ENCODE assay signal across 26 cellular contexts in the genomic region with DNA sequence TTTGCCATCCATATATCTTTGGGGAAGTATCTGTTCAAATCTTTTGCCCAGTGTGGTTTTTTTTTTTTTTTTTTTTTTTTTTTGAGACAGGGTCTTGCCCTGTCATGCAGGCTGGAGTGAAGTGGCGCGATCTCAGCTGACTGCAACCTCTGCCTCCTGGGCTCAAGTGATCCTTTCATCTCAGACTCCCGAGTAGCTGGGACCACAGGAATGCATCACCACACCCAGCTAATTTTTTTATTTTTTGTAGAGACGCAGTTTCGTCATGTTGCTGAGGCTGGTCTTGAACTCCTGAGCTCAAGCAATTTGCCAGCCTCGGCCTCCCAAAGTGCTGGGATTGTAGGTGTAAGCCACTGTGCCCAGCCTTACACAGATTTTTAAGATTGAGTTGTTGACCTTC. TPM values are rescaled to one million over a fixed set of nuclear protein-coding genes. Genes with fewer than 3 reads are reported as not detected.
"Had no signal": no experiment of that assay in that cellular context is flagged by ENCODE, and none has a peak within 500 bp of the region (broad histone marks: within the 10 kb centered on the region; RNA-seq: fewer than 3 reads in every experiment).

No MANE protein-coding gene starts in this region.

- H3K27me3 ChIP-seq: brain microvascular endothelial cell, gastrocnemius medialis, heart left ventricle, uterus had no signal

- ATAC-seq: activated CD4-positive, alpha-beta T cell treated with anti-CD3 and anti-CD28 coated beads for 36 hours; activated CD8-positive, alpha-beta memory T cell treated with anti-CD3 and anti-CD28 coated beads, Interleukin-2, amount 10 ng/mL, durations not matched to agents 7 days and 5 days; activated naive CD8-positive, alpha-beta T cell treated with anti-CD3 and anti-CD28 coated beads, Interleukin-2, amount 50 U/mL, for 24 hours; activated T-helper 17 cell treated with anti-CD3 and anti-CD28 coated beads, Interleukin-2, amount 50 U/mL, for 72 hours; gastrocnemius medialis; heart left ventricle; stimulated activated naive CD8-positive, alpha-beta T cell treated with anti-CD3 and anti-CD28 coated beads, Interleukin-15, Interleukin-2, amounts not matched to agents 100 U/mL and 50 U/mL, for 24 hours; WTC11 had no signal

- H3K4me3 ChIP-seq: gastrocnemius medialis, heart left ventricle, left ventricle myocardium inferior, tibial nerve, uterus had no signal

- FAIRE-seq: endometrium had no signal

- H3K36me3 ChIP-seq: brain microvascular endothelial cell, gastrocnemius medialis, heart left ventricle, left ventricle myocardium inferior, tibial nerve, uterus had no signal

- H3K27ac ChIP-seq: brain microvascular endothelial cell, gastrocnemius medialis, heart left ventricle, left ventricle myocardium inferior, tibial nerve, uterus had no signal

- DNase-seq: activated CD4-positive, alpha-beta memory T cell treated with anti-CD3 and anti-CD28 coated beads, Interleukin-2, amount 10 ng/mL, durations not matched to agents 7 days and 5 days; activated CD4-positive, alpha-beta T cell treated with anti-CD3 and anti-CD28 coated beads for 36 hours; activated CD8-positive, alpha-beta memory T cell treated with anti-CD3 and anti-CD28 coated beads, Interleukin-2, amount 10 ng/mL, durations not matched to agents 7 days and 5 days; activated naive CD4-positive, alpha-beta T cell treated with Interleukin-2 at 50 U/mL for 16 hours; activated naive CD8-positive, alpha-beta T cell treated with anti-CD3 and anti-CD28 coated beads, Interleukin-2, amount 50 U/mL, for 24 hours; activated T-cell treated with anti-CD3 and anti-CD28 coated beads, Interleukin-2, amount 50 U/mL, for 1 hour; aorta; brain microvascular endothelial cell; cortex of kidney; gastrocnemius medialis; heart left ventricle; kidney glomerular epithelial cell; left ventricle myocardium inferior; nephron progenitor cell; occipital lobe; stimulated activated naive CD8-positive, alpha-beta T cell treated with anti-CD3 and anti-CD28 coated beads, Interleukin-15, Interleukin-2, amounts not matched to agents 100 U/mL and 50 U/mL, for 24 hours; substantia nigra; uterus had no signal

- H3K9me3 ChIP-seq: gastrocnemius medialis, heart left ventricle, left ventricle myocardium inferior, tibial nerve, uterus had no signal

- H3K4me1 ChIP-seq: gastrocnemius medialis, uterus had no signal

RNA-seq across cellular contexts. Expression of gene UPK3A, which starts 20.2 kb away (rescaled TPM):
- total RNA-seq: activated CD4-positive, alpha-beta memory T cell treated with anti-CD3 and anti-CD28 coated beads, Interleukin-2, amount 10 ng/mL, durations not matched to agents 7 days and 5 days; activated CD4-positive, alpha-beta T cell treated with anti-CD3 and anti-CD28 coated beads for 36 hours; activated CD8-positive, alpha-beta memory T cell treated with anti-CD3 and anti-CD28 coated beads, Interleukin-2, amount 10 ng/mL, durations not matched to agents 7 days and 5 days; activated T-helper 17 cell treated with anti-CD3 and anti-CD28 coated beads, Interleukin-2, amount 50 U/mL, for 72 hours; aorta; left ventricle myocardium inferior; myocyte; occipital lobe; posterior vena cava; skeletal muscle tissue; tibial nerve; uterus had no signal
- polyA plus RNA-seq: aorta, esophagus had no signal
